ENCODE assay signal across 1 cellular context in the genomic region with DNA sequence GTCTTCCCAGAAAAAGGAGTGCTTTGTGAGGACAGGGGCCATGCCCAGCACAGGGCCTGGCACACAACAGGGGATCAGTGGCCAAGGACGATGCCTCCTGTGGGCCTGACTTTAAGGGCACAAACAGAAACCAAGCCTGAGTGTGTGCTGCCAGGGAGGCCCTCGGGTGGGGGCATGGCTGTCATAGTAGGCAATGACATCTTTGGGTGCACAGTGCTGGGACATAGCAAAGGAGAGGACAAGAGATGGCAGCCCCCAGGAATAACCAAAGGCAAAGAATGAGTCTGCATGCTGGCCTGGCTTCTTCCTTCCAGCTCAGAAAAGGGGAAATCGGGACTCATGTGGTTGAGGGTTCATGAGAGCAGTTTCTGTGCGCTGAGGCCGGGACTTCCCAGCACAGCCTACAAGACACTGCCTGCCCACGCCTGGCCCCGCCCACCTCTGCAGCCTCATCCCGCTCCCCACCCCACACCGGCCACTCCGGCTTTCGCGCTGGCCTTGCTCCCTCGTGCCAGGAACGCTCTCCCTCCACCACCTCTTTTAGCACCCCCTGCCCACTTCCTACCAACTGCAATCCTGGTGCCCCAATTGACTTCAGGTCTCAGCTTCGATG.
TF ChIP-seq lines count a peak whose summit lies in the region.

No MANE protein-coding gene starts in this region.

TF ChIP-seq in GM12878, 131 proteins besides CTCF, POLR2A, EP300 and RAD21 (continued from another document and continues in another):
- TF ChIP-seq REST (IDR thresholded peaks at IDR 0.05; ENCODE audit: low read depth, low read length) (no peak), NBN (IDR thresholded peaks at IDR 0.05) (0 out of 2 replicates have a peak, but pooled peaks have one; percentile 34), PRDM15 (CRISPR knock-in tag; IDR thresholded peaks at IDR 0.05) (no peak), ELK1 (IDR thresholded peaks at IDR 0.05; ENCODE audit: low read depth, low read length) (no peak), CREB1 (IDR thresholded peaks at IDR 0.05; ENCODE audit: low read depth) (no peak), MTA2 (IDR thresholded peaks at IDR 0.05; ENCODE audit: low read depth) (peak; percentile 68), PML (IDR thresholded peaks at IDR 0.05; ENCODE audit: low read length) (no peak), GABPA (IDR thresholded peaks at IDR 0.05; ENCODE audit: low read depth) (no peak), FOXK2 (IDR thresholded peaks at IDR 0.05) (no peak), GATAD2B (conservative IDR thresholded peaks at IDR 0.05; ENCODE audit: low read depth) (peak; percentile 84), ATF2 (IDR thresholded peaks at IDR 0.05; ENCODE audit: low read length) (no peak), CHD1 (IDR thresholded peaks at IDR 0.05; ENCODE audit: low read depth, low read length) (no peak), MYC (IDR thresholded peaks at IDR 0.05; ENCODE audit: insufficient read depth, insufficient read length, insufficient replicate concordance, low read length, severe bottlenecking) (no peak), IRF5 (IDR thresholded peaks at IDR 0.05; ENCODE audit: borderline replicate concordance) (no peak), DPF2 (IDR thresholded peaks at IDR 0.05) (peak; percentile 89), SMARCA5 (IDR thresholded peaks at IDR 0.05) (peak; percentile 67), WRNIP1 (IDR thresholded peaks at IDR 0.05; ENCODE audit: borderline replicate concordance, low read depth, low read length) (no peak), YY1 (IDR thresholded peaks at IDR 0.05; ENCODE audit: low read depth, low read length) (0 out of 2 replicates have a peak, but pooled peaks have one; percentile 36), POLR2AphosphoS2 (IDR thresholded peaks at IDR 0.05; ENCODE audit: low read depth, low read length) (no peak), KLF5 (IDR thresholded peaks at IDR 0.05; ENCODE audit: partially characterized antibody) (no peak), POU2F2 (IDR thresholded peaks at IDR 0.05; ENCODE audit: borderline replicate concordance, low read depth, low read length) (0 out of 3 replicates have a peak, but pooled peaks have one; percentile 6), PAX5 (IDR thresholded peaks at IDR 0.05; ENCODE audit: borderline replicate concordance, low read depth, low read length) (peak; percentile 54), ZNF622 (IDR thresholded peaks at IDR 0.05) (no peak), CEBPZ (IDR thresholded peaks at IDR 0.05; ENCODE audit: low read depth, low read length) (no peak), ATF7 (IDR thresholded peaks at IDR 0.05; ENCODE audit: low read depth) (peak; percentile 34; the same call in 1 of the 2 replicates), HDAC6 (IDR thresholded peaks at IDR 0.05; ENCODE audit: unreplicated experiment) (no peak), SPI1 (IDR thresholded peaks at IDR 0.05; ENCODE audit: borderline replicate concordance, insufficient read depth, low read depth, low read length) (peak; percentile 89), MEF2B (IDR thresholded peaks at IDR 0.05; ENCODE audit: partially characterized antibody, poor library complexity, severe bottlenecking) (peak; percentile 12), ETV6 (conservative IDR thresholded peaks at IDR 0.05 in 1 of 2, IDR thresholded peaks at IDR 0.05 in 1 of 2; ENCODE audit: borderline replicate concordance in 1 of 2, low read depth in 1 of 2) (peak in 1 of 2 experiments; percentile 30; a peak in 1 of 4 replicates)
- TF ChIP-seq, protein P1, sequence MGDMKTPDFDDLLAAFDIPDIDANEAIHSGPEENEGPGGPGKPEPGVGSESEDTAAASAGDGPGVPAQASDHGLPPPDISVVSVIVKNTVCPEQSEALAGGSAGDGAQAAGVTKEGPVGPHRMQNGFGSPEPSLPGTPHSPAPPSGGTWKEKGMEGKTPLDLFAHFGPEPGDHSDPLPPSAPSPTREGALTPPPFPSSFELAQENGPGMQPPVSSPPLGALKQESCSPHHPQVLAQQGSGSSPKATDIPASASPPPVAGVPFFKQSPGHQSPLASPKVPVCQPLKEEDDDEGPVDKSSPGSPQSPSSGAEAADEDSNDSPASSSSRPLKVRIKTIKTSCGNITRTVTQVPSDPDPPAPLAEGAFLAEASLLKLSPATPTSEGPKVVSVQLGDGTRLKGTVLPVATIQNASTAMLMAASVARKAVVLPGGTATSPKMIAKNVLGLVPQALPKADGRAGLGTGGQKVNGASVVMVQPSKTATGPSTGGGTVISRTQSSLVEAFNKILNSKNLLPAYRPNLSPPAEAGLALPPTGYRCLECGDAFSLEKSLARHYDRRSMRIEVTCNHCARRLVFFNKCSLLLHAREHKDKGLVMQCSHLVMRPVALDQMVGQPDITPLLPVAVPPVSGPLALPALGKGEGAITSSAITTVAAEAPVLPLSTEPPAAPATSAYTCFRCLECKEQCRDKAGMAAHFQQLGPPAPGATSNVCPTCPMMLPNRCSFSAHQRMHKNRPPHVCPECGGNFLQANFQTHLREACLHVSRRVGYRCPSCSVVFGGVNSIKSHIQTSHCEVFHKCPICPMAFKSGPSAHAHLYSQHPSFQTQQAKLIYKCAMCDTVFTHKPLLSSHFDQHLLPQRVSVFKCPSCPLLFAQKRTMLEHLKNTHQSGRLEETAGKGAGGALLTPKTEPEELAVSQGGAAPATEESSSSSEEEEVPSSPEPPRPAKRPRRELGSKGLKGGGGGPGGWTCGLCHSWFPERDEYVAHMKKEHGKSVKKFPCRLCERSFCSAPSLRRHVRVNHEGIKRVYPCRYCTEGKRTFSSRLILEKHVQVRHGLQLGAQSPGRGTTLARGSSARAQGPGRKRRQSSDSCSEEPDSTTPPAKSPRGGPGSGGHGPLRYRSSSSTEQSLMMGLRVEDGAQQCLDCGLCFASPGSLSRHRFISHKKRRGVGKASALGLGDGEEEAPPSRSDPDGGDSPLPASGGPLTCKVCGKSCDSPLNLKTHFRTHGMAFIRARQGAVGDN (IDR thresholded peaks at IDR 0.05), result peak; percentile 79
- TF ChIP-seq, protein P2, sequence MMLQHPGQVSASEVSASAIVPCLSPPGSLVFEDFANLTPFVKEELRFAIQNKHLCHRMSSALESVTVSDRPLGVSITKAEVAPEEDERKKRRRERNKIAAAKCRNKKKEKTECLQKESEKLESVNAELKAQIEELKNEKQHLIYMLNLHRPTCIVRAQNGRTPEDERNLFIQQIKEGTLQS (IDR thresholded peaks at IDR 0.05; ENCODE audit: borderline replicate concordance, extremely low read depth, low read depth, low read length), result no peak
